Comparison of ENCODE assay signal across 1 cellular context in the genomic region with DNA sequence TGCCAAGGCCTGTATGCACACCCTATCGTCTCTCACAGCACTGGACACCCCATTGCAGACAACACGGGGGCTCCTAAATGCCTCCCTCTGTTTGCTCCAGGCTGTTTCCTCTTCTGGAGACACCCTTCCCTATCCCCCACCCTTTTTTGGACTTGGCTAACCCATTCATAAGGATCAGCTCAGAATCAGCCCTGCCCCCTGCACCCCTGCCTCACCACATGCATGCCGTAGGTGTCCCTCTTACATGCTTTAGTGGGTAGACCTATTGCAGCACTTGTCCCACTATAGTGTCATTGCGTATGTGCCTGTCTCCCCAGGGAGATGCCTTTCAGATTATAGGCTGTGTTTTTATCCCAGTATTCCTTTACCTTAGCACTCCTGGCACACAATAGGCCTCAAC.
TF ChIP-seq lines count a peak whose summit lies in the region.

No MANE protein-coding gene starts in this region.

TF ChIP-seq in GM23338, 12 proteins besides CTCF, POLR2A, EP300 and RAD21 (continued from another document):
- TF ChIP-seq, protein P1, sequence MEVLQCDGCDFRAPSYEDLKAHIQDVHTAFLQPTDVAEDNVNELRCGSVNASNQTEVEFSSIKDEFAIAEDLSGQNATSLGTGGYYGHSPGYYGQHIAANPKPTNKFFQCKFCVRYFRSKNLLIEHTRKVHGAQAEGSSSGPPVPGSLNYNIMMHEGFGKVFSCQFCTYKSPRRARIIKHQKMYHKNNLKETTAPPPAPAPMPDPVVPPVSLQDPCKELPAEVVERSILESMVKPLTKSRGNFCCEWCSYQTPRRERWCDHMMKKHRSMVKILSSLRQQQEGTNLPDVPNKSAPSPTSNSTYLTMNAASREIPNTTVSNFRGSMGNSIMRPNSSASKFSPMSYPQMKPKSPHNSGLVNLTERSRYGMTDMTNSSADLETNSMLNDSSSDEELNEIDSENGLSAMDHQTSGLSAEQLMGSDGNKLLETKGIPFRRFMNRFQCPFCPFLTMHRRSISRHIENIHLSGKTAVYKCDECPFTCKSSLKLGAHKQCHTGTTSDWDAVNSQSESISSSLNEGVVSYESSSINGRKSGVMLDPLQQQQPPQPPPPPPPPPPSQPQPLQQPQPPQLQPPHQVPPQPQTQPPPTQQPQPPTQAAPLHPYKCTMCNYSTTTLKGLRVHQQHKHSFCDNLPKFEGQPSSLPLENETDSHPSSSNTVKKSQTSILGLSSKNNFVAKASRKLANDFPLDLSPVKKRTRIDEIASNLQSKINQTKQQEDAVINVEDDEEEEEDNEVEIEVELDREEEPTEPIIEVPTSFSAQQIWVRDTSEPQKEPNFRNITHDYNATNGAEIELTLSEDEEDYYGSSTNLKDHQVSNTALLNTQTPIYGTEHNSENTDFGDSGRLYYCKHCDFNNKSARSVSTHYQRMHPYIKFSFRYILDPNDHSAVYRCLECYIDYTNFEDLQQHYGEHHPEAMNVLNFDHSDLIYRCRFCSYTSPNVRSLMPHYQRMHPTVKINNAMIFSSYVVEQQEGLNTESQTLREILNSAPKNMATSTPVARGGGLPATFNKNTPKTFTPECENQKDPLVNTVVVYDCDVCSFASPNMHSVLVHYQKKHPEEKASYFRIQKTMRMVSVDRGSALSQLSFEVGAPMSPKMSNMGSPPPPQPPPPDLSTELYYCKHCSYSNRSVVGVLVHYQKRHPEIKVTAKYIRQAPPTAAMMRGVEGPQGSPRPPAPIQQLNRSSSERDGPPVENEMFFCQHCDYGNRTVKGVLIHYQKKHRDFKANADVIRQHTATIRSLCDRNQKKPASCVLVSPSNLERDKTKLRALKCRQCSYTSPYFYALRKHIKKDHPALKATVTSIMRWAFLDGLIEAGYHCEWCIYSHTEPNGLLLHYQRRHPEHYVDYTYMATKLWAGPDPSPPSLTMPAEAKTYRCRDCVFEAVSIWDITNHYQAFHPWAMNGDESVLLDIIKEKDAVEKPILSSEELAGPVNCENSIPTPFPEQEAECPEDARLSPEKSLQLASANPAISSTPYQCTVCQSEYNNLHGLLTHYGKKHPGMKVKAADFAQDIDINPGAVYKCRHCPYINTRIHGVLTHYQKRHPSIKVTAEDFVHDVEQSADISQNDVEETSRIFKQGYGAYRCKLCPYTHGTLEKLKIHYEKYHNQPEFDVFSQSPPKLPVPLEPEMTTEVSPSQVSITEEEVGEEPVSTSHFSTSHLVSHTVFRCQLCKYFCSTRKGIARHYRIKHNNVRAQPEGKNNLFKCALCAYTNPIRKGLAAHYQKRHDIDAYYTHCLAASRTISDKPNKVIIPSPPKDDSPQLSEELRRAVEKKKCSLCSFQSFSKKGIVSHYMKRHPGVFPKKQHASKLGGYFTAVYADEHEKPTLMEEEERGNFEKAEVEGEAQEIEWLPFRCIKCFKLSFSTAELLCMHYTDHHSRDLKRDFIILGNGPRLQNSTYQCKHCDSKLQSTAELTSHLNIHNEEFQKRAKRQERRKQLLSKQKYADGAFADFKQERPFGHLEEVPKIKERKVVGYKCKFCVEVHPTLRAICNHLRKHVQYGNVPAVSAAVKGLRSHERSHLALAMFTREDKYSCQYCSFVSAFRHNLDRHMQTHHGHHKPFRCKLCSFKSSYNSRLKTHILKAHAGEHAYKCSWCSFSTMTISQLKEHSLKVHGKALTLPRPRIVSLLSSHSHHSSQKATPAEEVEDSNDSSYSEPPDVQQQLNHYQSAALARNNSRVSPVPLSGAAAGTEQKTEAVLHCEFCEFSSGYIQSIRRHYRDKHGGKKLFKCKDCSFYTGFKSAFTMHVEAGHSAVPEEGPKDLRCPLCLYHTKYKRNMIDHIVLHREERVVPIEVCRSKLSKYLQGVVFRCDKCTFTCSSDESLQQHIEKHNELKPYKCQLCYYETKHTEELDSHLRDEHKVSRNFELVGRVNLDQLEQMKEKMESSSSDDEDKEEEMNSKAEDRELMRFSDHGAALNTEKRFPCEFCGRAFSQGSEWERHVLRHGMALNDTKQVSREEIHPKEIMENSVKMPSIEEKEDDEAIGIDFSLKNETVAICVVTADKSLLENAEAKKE (CRISPR knock-in tag; IDR thresholded peaks at IDR 0.05) = no peak
- TF ChIP-seq EZH2 (IDR thresholded peaks at IDR 0.05; ENCODE audit: low read depth, unreplicated experiment) (no peak), POLR2AphosphoS5 (IDR thresholded peaks at IDR 0.05; ENCODE audit: low read depth) (no peak)
